ENCODE assay signal across 8 cellular contexts in the genomic region with DNA sequence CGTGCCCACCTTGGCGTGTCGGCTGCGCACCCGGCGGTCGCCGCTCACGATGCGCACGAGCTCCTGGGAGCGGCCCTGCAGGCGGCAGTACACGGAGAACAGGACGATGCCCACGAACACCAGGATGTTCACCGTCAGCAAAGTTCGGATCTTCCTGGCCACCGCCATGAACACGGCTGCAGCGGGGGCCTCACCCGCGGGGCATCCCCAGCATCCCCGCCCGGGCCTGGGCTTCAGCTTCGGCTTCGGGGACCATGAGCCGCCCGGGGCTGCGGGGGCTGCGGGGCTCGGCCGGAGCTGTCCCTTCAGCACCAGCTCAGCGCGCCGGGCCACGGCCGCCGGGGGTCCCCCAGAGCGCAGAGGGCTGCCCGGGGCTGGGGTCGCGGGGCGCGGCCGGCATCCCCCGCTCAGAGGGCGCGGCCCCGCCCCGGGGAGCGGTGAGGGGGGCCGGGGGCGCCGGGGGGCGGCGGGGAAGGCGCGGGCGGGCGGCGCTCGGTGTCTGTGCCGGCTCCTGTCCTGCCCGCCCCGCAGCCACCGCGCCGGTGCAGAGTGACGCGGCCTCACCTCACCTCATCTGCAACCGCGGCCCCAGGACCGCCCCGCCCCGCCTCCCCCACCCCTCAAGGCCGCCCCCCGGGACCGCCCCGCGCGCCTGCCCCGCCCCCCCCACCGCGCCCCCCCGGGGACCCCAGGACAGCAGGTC. TPM values are rescaled to one million over a fixed set of nuclear protein-coding genes. Genes with fewer than 3 reads are reported as not detected.
DNase-seq lines count a peak whose midpoint lies in the region; ATAC-seq, FAIRE-seq and TF ChIP-seq lines count a peak whose summit lies in the region.

Gene GALNT9, minus strand, starts transcription at position 554 of the 703 bp plus-strand sequence. Its CDS starts 386 bp downstream, at position 168.

- H2AFZ ChIP-seq in PC-3 (ENCODE audit: low read length) (no peak within 1 kb of the TSS), H1 (ENCODE audit: low read length) (no peak within 1 kb of the TSS), parathyroid adenoma (peak within 1 kb of the TSS; percentile 50)

- DNase-seq in activated CD4-positive, alpha-beta memory T cell treated with anti-CD3 and anti-CD28 coated beads for 36 hours: peak; percentile 13
- DNase-seq in activated CD4-positive, alpha-beta memory T cell treated with anti-CD3 and anti-CD28 coated beads, Interleukin-2, amount 10 ng/mL, durations not matched to agents 7 days and 5 days: no peak
- DNase-seq in PC-3 (no peak), H1 (ENCODE audit: low read depth in 1 of 2, low spot score in 2 of 2) (peak in 1 of 2 experiments; percentile 86), NOMO-1 (lab: John Stamatoyannopoulos, UW; ENCODE audit: unreplicated experiment in 2 of 2) (no peak)

- no peaks in the 10 kb centered on the region for H3K9me2 ChIP-seq in PC-3 (replicated peaks; ENCODE audit: low read length)

- no peaks in the 10 kb centered on the region for H3K9me3 ChIP-seq in PC-3 (ENCODE audit: low read length)
- no peaks in the 10 kb centered on the region for H3K9me3 ChIP-seq in H1 (ENCODE audit: insufficient read depth in 2 of 2, low read depth in 1 of 2, low read length in 1 of 2)
- H3K9me3 ChIP-seq in parathyroid adenoma (ENCODE audit: control insufficient read depth, low read length): no peaks in the 10 kb centered on the region

- no peak within 1 kb of the TSS for H3K27ac ChIP-seq in PC-3 (ENCODE audit: low read length)
- no peak within 1 kb of the TSS for H3K27ac ChIP-seq in H1 (ENCODE audit: low read depth, low read length)
- no peak within 1 kb of the TSS for H3K27ac ChIP-seq in parathyroid adenoma

- no peak within 1 kb of the TSS for H2BK20ac ChIP-seq in H1 (ENCODE audit: low read length)

- H3K79me1 ChIP-seq in H1 (ENCODE audit: low read depth, low read length): no peaks in the 10 kb centered on the region

- H2BK15ac ChIP-seq in H1 (ENCODE audit: low read length): no peak within 1 kb of the TSS

- H3K9ac ChIP-seq in PC-3 (ENCODE audit: low read length): no peak within 1 kb of the TSS
- H3K9ac ChIP-seq in H1 (replicated peaks in 1 of 4; ENCODE audit: extremely low read depth in 1 of 4, low read depth in 3 of 4, low read length in 3 of 4): no peak within 1 kb of the TSS
- H3K9ac ChIP-seq in parathyroid adenoma: no peak within 1 kb of the TSS

- H3K79me2 ChIP-seq in PC-3 (ENCODE audit: low read length) (no peaks in the 10 kb centered on the region), H1 (ENCODE audit: control insufficient read depth in 1 of 2, insufficient read depth in 2 of 2, low read length in 2 of 2) (no peaks in the 10 kb centered on the region), parathyroid adenoma (no peaks in the 10 kb centered on the region)

- no peaks in the 10 kb centered on the region; the same call in 1 of the 2 replicates for H3K23me2 ChIP-seq in H1 (ENCODE audit: low read depth, low read length)

- no peak within 1 kb of the TSS for H3K27ac Mint-ChIP-seq in activated CD4-positive, alpha-beta memory T cell treated with anti-CD3 and anti-CD28 coated beads for 36 hours
- H3K27ac Mint-ChIP-seq in activated CD4-positive, alpha-beta memory T cell treated with anti-CD3 and anti-CD28 coated beads, Interleukin-2, amount 10 ng/mL, durations not matched to agents 7 days and 5 days: no peak within 1 kb of the TSS

- H2BK12ac ChIP-seq in H1 (ENCODE audit: low read depth, low read length): no peak within 1 kb of the TSS

- H4K20me1 ChIP-seq in PC-3 (ENCODE audit: low read length) (no peaks in the 10 kb centered on the region), H1 (replicated peaks in 1 of 2; ENCODE audit: control insufficient read depth in 1 of 2, insufficient read depth in 2 of 2, low read length in 2 of 2) (peaks cover 0 to 13% of the 10 kb centered on the region in 2 experiments)

- no peaks in the 10 kb centered on the region for H3K9me3 Mint-ChIP-seq in activated CD4-positive, alpha-beta memory T cell treated with anti-CD3 and anti-CD28 coated beads for 36 hours
- H3K9me3 Mint-ChIP-seq in activated CD4-positive, alpha-beta memory T cell treated with anti-CD3 and anti-CD28 coated beads, Interleukin-2, amount 10 ng/mL, durations not matched to agents 7 days and 5 days: peaks cover 6% of the 10 kb centered on the region

- BruUV-seq in PC-3 (replicated peaks; lab: Mats Ljungman, UMichigan): no TSS peak

- peaks cover 46% of the 10 kb centered on the region for H3K27me3 ChIP-seq in PC-3 (ENCODE audit: low read length)
- peaks cover 12 to 68% (median 53%) of the 10 kb centered on the region in 4 experiments for H3K27me3 ChIP-seq in H1 (replicated peaks in 1 of 4; ENCODE audit: control insufficient read depth in 3 of 4, extremely low read depth in 1 of 4, insufficient read depth in 3 of 4, low read length in 3 of 4)
- peaks cover 6% of the 10 kb centered on the region for H3K27me3 ChIP-seq in parathyroid adenoma (ENCODE audit: control insufficient read depth, insufficient read depth, low read length)

- H3F3A ChIP-seq in PC-3 (ENCODE audit: low read length, unreplicated experiment): no peaks in the 10 kb centered on the region

- H2AK5ac ChIP-seq in H1 (ENCODE audit: low read depth, low read length): no peak within 1 kb of the TSS; the same call in 1 of the 2 replicates

- no peak within 1 kb of the TSS for H3K4me3 Mint-ChIP-seq in activated CD4-positive, alpha-beta memory T cell treated with anti-CD3 and anti-CD28 coated beads for 36 hours
- no peak within 1 kb of the TSS for H3K4me3 Mint-ChIP-seq in activated CD4-positive, alpha-beta memory T cell treated with anti-CD3 and anti-CD28 coated beads, Interleukin-2, amount 10 ng/mL, durations not matched to agents 7 days and 5 days

- no peak for TF ChIP-seq POLR2A in H1 (IDR thresholded peaks at IDR 0.05; ENCODE audit: control extremely low read depth in 1 of 2, low read depth in 2 of 2, low read length in 2 of 2)

- TF ChIP-seq EP300 in H1 (IDR thresholded peaks at IDR 0.05; ENCODE audit: borderline replicate concordance in 1 of 2, low read depth in 2 of 2, low read length in 2 of 2): no peak

- H3K4me3 ChIP-seq in PC-3 (ENCODE audit: low read length) (no peak within 1 kb of the TSS), H1 (ENCODE audit: extremely low read depth in 1 of 4, insufficient read depth in 2 of 4, low read depth in 3 of 4, low read length in 4 of 4) (peak within 1 kb of the TSS in 3 of 4 experiments; percentile 14 to 52 (median 32); a peak in 7 of 8 replicates), parathyroid adenoma (ENCODE audit: low read depth, low read length) (no peak within 1 kb of the TSS)

- peak within 1 kb of the TSS; percentile 84; the same call in 1 of the 2 replicates for H3K4me2 ChIP-seq in PC-3 (ENCODE audit: low read length)
- peak within 1 kb of the TSS; percentile 36 to 70 for H3K4me2 ChIP-seq in H1 (ENCODE audit: insufficient read depth in 1 of 2, low read depth in 2 of 2, low read length in 2 of 2)
- H3K4me2 ChIP-seq in parathyroid adenoma (ENCODE audit: low read length): no peak within 1 kb of the TSS

- no peak within 1 kb of the TSS for H3K4ac ChIP-seq in H1 (replicated peaks; ENCODE audit: insufficient read length, low read depth, low read length)

- POLR2A ChIA-PET in activated CD4-positive, alpha-beta memory T cell treated with anti-CD3 and anti-CD28 coated beads for 36 hours (lab: Charles Lee): no interaction called here
- POLR2A ChIA-PET in activated CD4-positive, alpha-beta memory T cell treated with anti-CD3 and anti-CD28 coated beads, Interleukin-2, amount 10 ng/mL, durations not matched to agents 7 days and 5 days (lab: Charles Lee): no interaction called here
- POLR2A ChIA-PET in PC-3 (lab: Charles Lee; ENCODE audit: unreplicated experiment): no interaction called here
- POLR2A ChIA-PET in H1 (lab: Charles Lee; ENCODE audit: partially characterized antibody): interaction anchor here (0.5 to 1.2 kb wide), 3 partner anchors 43 to 58 kb away, joined by 3 read pairs; no protein-coding TSS in a partner anchor

- no peak within 1 kb of the TSS for H4K91ac ChIP-seq in H1 (replicated peaks; ENCODE audit: insufficient read length, low read length)

- no peak within 1 kb of the TSS; the same call in 1 of the 2 replicates for H4K8ac ChIP-seq in H1 (ENCODE audit: extremely low read depth, insufficient read depth, low read length)

- TF ChIP-seq CTCF in PC-3 (conservative IDR thresholded peaks at IDR 0.05; ENCODE audit: low read depth, low read length): no peak
- TF ChIP-seq CTCF in H1 (IDR thresholded peaks at IDR 0.05; ENCODE audit: control extremely low read depth in 1 of 3, insufficient read depth in 1 of 3, low read depth in 1 of 3, low read length in 3 of 3): no peak
- TF ChIP-seq CTCF in parathyroid adenoma (IDR thresholded peaks at IDR 0.05): no peak

- H2BK120ac ChIP-seq in H1 (replicated peaks; ENCODE audit: low read depth, low read length): no peak within 1 kb of the TSS

- CTCF ChIA-PET in activated CD4-positive, alpha-beta memory T cell treated with anti-CD3 and anti-CD28 coated beads for 36 hours (lab: Charles Lee): no interaction called here
- CTCF ChIA-PET in activated CD4-positive, alpha-beta memory T cell treated with anti-CD3 and anti-CD28 coated beads, Interleukin-2, amount 10 ng/mL, durations not matched to agents 7 days and 5 days (lab: Charles Lee): interaction anchor here (0.9 kb wide), 1 partner anchor 175 kb away, joined by 3 read pairs; no protein-coding TSS in a partner anchor
- CTCF ChIA-PET in PC-3 (lab: Charles Lee) (interaction anchor here (0.6 kb wide), 1 partner anchor 499 kb away, joined by 6 read pairs; no protein-coding TSS in a partner anchor), H1 (lab: Charles Lee; ENCODE audit: partially characterized antibody) (interaction anchor here (0.6 to 2.3 kb wide), 7 partner anchors 10 to 198 kb away, joined by 3 to 7 read pairs (median 3); no protein-coding TSS in a partner anchor)

- H2BK5ac ChIP-seq in H1 (ENCODE audit: low read depth, low read length): no peak within 1 kb of the TSS

- no peak within 1 kb of the TSS for H3K14ac ChIP-seq in H1 (ENCODE audit: insufficient read length)

- TF ChIP-seq RAD21 in H1 (IDR thresholded peaks at IDR 0.05 in 1 of 2, conservative IDR thresholded peaks at IDR 0.05 in 1 of 2; ENCODE audit: low read depth in 2 of 2, low read length in 2 of 2): no peak; a peak in 1 of 4 replicates

- no peaks in the 10 kb centered on the region for H3K36me3 Mint-ChIP-seq in activated CD4-positive, alpha-beta memory T cell treated with anti-CD3 and anti-CD28 coated beads for 36 hours
- H3K36me3 Mint-ChIP-seq in activated CD4-positive, alpha-beta memory T cell treated with anti-CD3 and anti-CD28 coated beads, Interleukin-2, amount 10 ng/mL, durations not matched to agents 7 days and 5 days (ENCODE audit: low read depth): peaks cover 3% of the 10 kb centered on the region

- no peak within 1 kb of the TSS for H3K56ac ChIP-seq in H1 (replicated peaks; ENCODE audit: insufficient read length, low read depth, low read length)

- intact Hi-C loops in activated CD4-positive, alpha-beta memory T cell treated with anti-CD3 and anti-CD28 coated beads for 36 hours (cut with micrococcal nuclease): no loop called here
- intact Hi-C loops in PC-3 (cut with micrococcal nuclease): loop anchor here (5.0 kb wide), 1 partner anchor 42 kb away; no protein-coding TSS in a partner anchor

- H3K4me1 ChIP-seq in PC-3 (ENCODE audit: insufficient read depth, low read length) (peaks cover 19% of the 10 kb centered on the region), H1 (replicated peaks in 1 of 4; ENCODE audit: control insufficient read depth in 3 of 4, insufficient read depth in 4 of 4, low read length in 3 of 4) (peaks cover 0 to 15% (median 2%) of the 10 kb centered on the region in 4 experiments; a peak in 6 of 7 replicates), parathyroid adenoma (no peaks in the 10 kb centered on the region)

- H4K5ac ChIP-seq in H1 (ENCODE audit: insufficient read length, low read depth, low read length): no peak within 1 kb of the TSS

- no peak for FAIRE-seq in H1 (lab: Jason Lieb, UNC)

- no peak within 1 kb of the TSS for H3K23ac ChIP-seq in H1 (ENCODE audit: insufficient read length)

- WGBS in H1 (ENCODE audit: extremely low coverage in 1 of 2, insufficient coverage in 1 of 2, insufficient read length in 1 of 2, insufficient replicate concordance in 2 of 2, low coverage in 1 of 2, low lambda C conversion rate in 2 of 2, missing lambda C conversion rate in 1 of 2), 2 experiments: 20% methylated on average over 35 of the region's 86 CpGs; no CpG with 5 or more reads in 1 of the 2 experiments

- no peak within 1 kb of the TSS for H3K18ac ChIP-seq in H1 (ENCODE audit: extremely low read depth, low read length)

- H3K4me1 Mint-ChIP-seq in activated CD4-positive, alpha-beta memory T cell treated with anti-CD3 and anti-CD28 coated beads for 36 hours (ENCODE audit: low read depth): peaks cover 19% of the 10 kb centered on the region
- no peaks in the 10 kb centered on the region for H3K4me1 Mint-ChIP-seq in activated CD4-positive, alpha-beta memory T cell treated with anti-CD3 and anti-CD28 coated beads, Interleukin-2, amount 10 ng/mL, durations not matched to agents 7 days and 5 days

- ATAC-seq in PC-3 (no peak), HG02763 (IDR thresholded peaks at IDR 0.05; ENCODE audit: unreplicated experiment) (no peak), GM21723 (IDR thresholded peaks at IDR 0.05; ENCODE audit: unreplicated experiment) (no peak)

- no peaks in the 10 kb centered on the region for H3K36me3 ChIP-seq in PC-3 (ENCODE audit: low read depth, low read length)
- H3K36me3 ChIP-seq in H1 (ENCODE audit: control insufficient read depth in 2 of 4, insufficient read depth in 4 of 4, low read length in 3 of 4): no peaks in the 10 kb centered on the region
- H3K36me3 ChIP-seq in parathyroid adenoma (ENCODE audit: control insufficient read depth, insufficient read depth, low read length): no peaks in the 10 kb centered on the region

- H3K27me3 Mint-ChIP-seq in activated CD4-positive, alpha-beta memory T cell treated with anti-CD3 and anti-CD28 coated beads for 36 hours: peaks cover 46% of the 10 kb centered on the region
- peaks cover 21% of the 10 kb centered on the region for H3K27me3 Mint-ChIP-seq in activated CD4-positive, alpha-beta memory T cell treated with anti-CD3 and anti-CD28 coated beads, Interleukin-2, amount 10 ng/mL, durations not matched to agents 7 days and 5 days

RNA-seq across cellular contexts. Expression of gene GALNT9, which starts in this region (rescaled TPM):
- total RNA-seq in activated CD4-positive, alpha-beta memory T cell treated with anti-CD3 and anti-CD28 coated beads for 36 hours: under 1 TPM; 0.12 to 0.29 TPM
- total RNA-seq in activated CD4-positive, alpha-beta memory T cell treated with anti-CD3 and anti-CD28 coated beads, Interleukin-2, amount 10 ng/mL, durations not matched to agents 7 days and 5 days: not detected
- total RNA-seq in PC-3 (2014; rRNA removed): 0.44 TPM in 1 of 2 replicates, not detected in the other
- total RNA-seq in H1 (2021; fragmentation: NEBNext Ultra II Directional; extraction: Animal tissue kit (Norgen Biotek cat#: 25700)): 2.0 and 3.3 TPM in 2 replicates
- polyA plus RNA-seq in H1 (2011; rRNA removed): 3.6 and 5.3 TPM in 2 replicates
- polyA plus RNA-seq in H1 (2011; cell fraction: cytosol; rRNA removed): 6.1 TPM
- polyA plus RNA-seq in H1 (2011; cell fraction: nucleus; rRNA removed): 9.4 TPM
- 2.3 to 3.6 TPM (median 3.1 TPM) in 4 replicates for polyA plus RNA-seq in H1 (2012, experiment 1 of 2)
- 2.3 TPM for polyA plus RNA-seq in H1 (2012, experiment 2 of 2)
- polyA plus RNA-seq in H1 (2013, experiment 1 of 2): 0.73 TPM
- 0.92 TPM for polyA plus RNA-seq in H1 (2013, experiment 2 of 2)
- polyA minus RNA-seq in H1 (2011; rRNA and poly(A)+ RNA removed): 2.3 and 4.0 TPM in 2 replicates
- 4.0 TPM for polyA minus RNA-seq in H1 (2011; cell fraction: cytosol; rRNA and poly(A)+ RNA removed)
- polyA minus RNA-seq in H1 (2011; cell fraction: nucleus; rRNA and poly(A)+ RNA removed): 4.2 TPM

Comparison
In these comparisons a context has a peak if more than half of its experiments do, and no peak if none do; other contexts are left out.
1. Peak in DNase-seq in activated CD4-positive, alpha-beta memory T cell treated with anti-CD3 and anti-CD28 coated beads for 36 hours; RNA of the gene not detected or under 1 TPM.
2. H3K4me3 ChIP-seq: peak in H1 (3 of 4); none in PC-3 (single experiment) and parathyroid adenoma (single experiment).